37 cellular contexts compared by ENCODE assay signal in genomic region chr11:134702827-134703226, GRCh38.
"Had no signal": no experiment of that assay in that cellular context is flagged by ENCODE, and none has a peak within 500 bp of the region (broad histone marks: within the 10 kb centered on the region; RNA-seq: fewer than 3 reads in every experiment).

No MANE protein-coding gene starts in this region.

- H3K9me3 Mint-ChIP-seq: activated CD4-positive, alpha-beta memory T cell treated with anti-CD3 and anti-CD28 coated beads, Interleukin-2, amount 10 ng/mL, durations not matched to agents 7 days and 5 days; activated CD4-positive, alpha-beta T cell treated with anti-CD3 and anti-CD28 coated beads, Interleukin-2, amount 10 ng/mL, durations not matched to agents 7 days and 5 days; activated naive CD4-positive, alpha-beta T cell treated with anti-CD3 and anti-CD28 coated beads for 36 hours; activated naive CD4-positive, alpha-beta T cell treated with anti-CD3 and anti-CD28 coated beads, Interleukin-2, amount 50 U/mL, for 72 hours; activated naive CD8-positive, alpha-beta T cell treated with anti-CD3 and anti-CD28 coated beads for 36 hours; activated T-cell treated with anti-CD3 and anti-CD28 coated beads, Interleukin-2, amount 50 U/mL, for 24 hours; activated T-cell treated with anti-CD3 and anti-CD28 coated beads, Interleukin-2, amount 50 U/mL, for 72 hours; activated T-helper 1 cell treated with anti-CD3 and anti-CD28 coated beads, Interleukin-12 subunit alpha, Interleukin-12 subunit beta, Interleukin-2, Interleukin-4 antibody, amounts not matched to agents 30 ng/mL and 10 ng/mL and 1 ng/mL, durations not matched to agents 14 hours and 24 hours and 36 hours; activated T-helper 17 cell treated with anti-CD3 and anti-CD28 coated beads, Interleukin-2, amount 50 U/mL, for 72 hours; T-helper 1 cell treated with Interleukin-12 subunit alpha and Interleukin-12 subunit beta and Interleukin-4 antibody, amounts not matched to agents 30 μg/mL and 1 μg/mL, for 36 hours; T-helper 2 cell treated with Interferon-gamma antibody and Interleukin-4, amounts not matched to agents 5 μg/mL and 100 μg/mL, for 36 hours had no signal

- H3K27ac ChIP-seq: adrenal gland, body of pancreas, brain microvascular endothelial cell, breast epithelium, WERI-Rb-1 had no signal

- DNase-seq: activated CD4-positive, alpha-beta memory T cell treated with anti-CD3 and anti-CD28 coated beads, Interleukin-2, amount 10 ng/mL, durations not matched to agents 7 days and 5 days; activated CD4-positive, alpha-beta T cell treated with anti-CD3 and anti-CD28 coated beads for 1 hour; activated CD4-positive, alpha-beta T cell treated with anti-CD3 and anti-CD28 coated beads for 36 hours; activated CD4-positive, alpha-beta T cell treated with anti-CD3 and anti-CD28 coated beads for 48 hours; activated CD4-positive, alpha-beta T cell treated with anti-CD3 and anti-CD28 coated beads, Interleukin-2, amount 10 ng/mL, durations not matched to agents 7 days and 5 days; activated CD4-positive, alpha-beta T cell treated with anti-CD3 and anti-CD28 coated beads, Interleukin-2, amount 50 U/mL, for 48 hours; activated CD4-positive, CD25-positive, alpha-beta regulatory T cell; activated CD8-positive, alpha-beta memory T cell treated with anti-CD3 and anti-CD28 coated beads for 24 hours; activated CD8-positive, alpha-beta memory T cell treated with anti-CD3 and anti-CD28 coated beads, Interleukin-2, amount 10 ng/mL, durations not matched to agents 7 days and 5 days; activated CD8-positive, alpha-beta memory T cell treated with anti-CD3 and anti-CD28 coated beads, Interleukin-2, amount 50 U/mL, for 48 hours; activated CD8-positive, alpha-beta T cell treated with anti-CD3 and anti-CD28 coated beads, Interleukin-2, amount 10 ng/mL, durations not matched to agents 7 days and 5 days; activated effector memory CD4-positive, alpha-beta T cell treated with anti-CD3 and anti-CD28 coated beads, Interleukin-2, amount 50 U/mL, for 16 hours; activated gamma-delta T cell treated with Interleukin-2 at 50 U/mL for 16 hours; activated naive CD4-positive, alpha-beta T cell; activated naive CD4-positive, alpha-beta T cell treated with anti-CD3 and anti-CD28 coated beads for 36 hours; activated naive CD4-positive, alpha-beta T cell treated with anti-CD3 and anti-CD28 coated beads, Interleukin-2, amount 50 U/mL, for 16 hours; activated naive CD8-positive, alpha-beta T cell treated with anti-CD3 and anti-CD28 coated beads for 36 hours; activated T-cell treated with anti-CD3 and anti-CD28 coated beads, Interleukin-2, amount 50 U/mL, for 24 hours; activated T-cell treated with anti-CD3 and anti-CD28 coated beads, Interleukin-2, amount 50 U/mL, for 72 hours; adrenal gland; amniotic stem cell; aorta; body of pancreas; brain microvascular endothelial cell; central memory CD4-positive, alpha-beta T cell; SW 1271; T-helper 1 cell; T-helper 2 cell; T-helper 9 cell; WERI-Rb-1 had no signal

- H3K9me3 ChIP-seq: adrenal gland, body of pancreas, breast epithelium had no signal

- H3K27ac Mint-ChIP-seq: activated CD4-positive, alpha-beta memory T cell treated with anti-CD3 and anti-CD28 coated beads, Interleukin-2, amount 10 ng/mL, durations not matched to agents 7 days and 5 days; activated CD4-positive, alpha-beta T cell treated with anti-CD3 and anti-CD28 coated beads for 36 hours; activated CD4-positive, alpha-beta T cell treated with anti-CD3 and anti-CD28 coated beads, Interleukin-2, amount 10 ng/mL, durations not matched to agents 7 days and 5 days; activated CD8-positive, alpha-beta memory T cell treated with anti-CD3 and anti-CD28 coated beads, Interleukin-2, amount 10 ng/mL, durations not matched to agents 7 days and 5 days; activated CD8-positive, alpha-beta T cell treated with anti-CD3 and anti-CD28 coated beads, Interleukin-2, amount 10 ng/mL, durations not matched to agents 7 days and 5 days; activated naive CD4-positive, alpha-beta T cell treated with anti-CD3 and anti-CD28 coated beads for 36 hours; activated naive CD4-positive, alpha-beta T cell treated with anti-CD3 and anti-CD28 coated beads, Interleukin-2, amount 50 U/mL, for 72 hours; activated naive CD8-positive, alpha-beta T cell treated with anti-CD3 and anti-CD28 coated beads for 36 hours; activated T-cell treated with anti-CD3 and anti-CD28 coated beads, Interleukin-2, amount 50 U/mL, for 24 hours; activated T-cell treated with anti-CD3 and anti-CD28 coated beads, Interleukin-2, amount 50 U/mL, for 72 hours; activated T-helper 1 cell treated with anti-CD3 and anti-CD28 coated beads, Interleukin-12 subunit alpha, Interleukin-12 subunit beta, Interleukin-2, Interleukin-4 antibody, amounts not matched to agents 30 ng/mL and 10 ng/mL and 1 ng/mL, durations not matched to agents 14 hours and 24 hours and 36 hours; activated T-helper 17 cell treated with anti-CD3 and anti-CD28 coated beads, Interleukin-2, amount 50 U/mL, for 72 hours; T-helper 1 cell treated with Interleukin-12 subunit alpha and Interleukin-12 subunit beta and Interleukin-4 antibody, amounts not matched to agents 30 μg/mL and 1 μg/mL, for 36 hours; T-helper 2 cell treated with Interferon-gamma antibody and Interleukin-4, amounts not matched to agents 5 μg/mL and 100 μg/mL, for 36 hours; WTC11 had no signal

- H3K36me3 Mint-ChIP-seq: activated CD8-positive, alpha-beta memory T cell treated with anti-CD3 and anti-CD28 coated beads, Interleukin-2, amount 10 ng/mL, durations not matched to agents 7 days and 5 days; activated naive CD4-positive, alpha-beta T cell treated with anti-CD3 and anti-CD28 coated beads, Interleukin-2, amount 50 U/mL, for 72 hours; activated naive CD8-positive, alpha-beta T cell treated with anti-CD3 and anti-CD28 coated beads for 36 hours; WTC11 had no signal

- H3K4me3 ChIP-seq: adrenal gland, body of pancreas, breast epithelium had no signal

- H3K27me3 ChIP-seq: adrenal gland, body of pancreas, brain microvascular endothelial cell had no signal

- H3K4me1 Mint-ChIP-seq: activated CD4-positive, alpha-beta memory T cell treated with anti-CD3 and anti-CD28 coated beads, Interleukin-2, amount 10 ng/mL, durations not matched to agents 7 days and 5 days; activated CD4-positive, alpha-beta T cell treated with anti-CD3 and anti-CD28 coated beads for 36 hours; activated CD4-positive, alpha-beta T cell treated with anti-CD3 and anti-CD28 coated beads, Interleukin-2, amount 10 ng/mL, durations not matched to agents 7 days and 5 days; activated CD8-positive, alpha-beta memory T cell treated with anti-CD3 and anti-CD28 coated beads, Interleukin-2, amount 10 ng/mL, durations not matched to agents 7 days and 5 days; activated naive CD8-positive, alpha-beta T cell treated with anti-CD3 and anti-CD28 coated beads for 36 hours; activated T-helper 17 cell treated with anti-CD3 and anti-CD28 coated beads, Interleukin-2, amount 50 U/mL, for 72 hours had no signal

- H3K4me3 Mint-ChIP-seq: activated CD4-positive, alpha-beta memory T cell treated with anti-CD3 and anti-CD28 coated beads, Interleukin-2, amount 10 ng/mL, durations not matched to agents 7 days and 5 days; activated CD4-positive, alpha-beta T cell treated with anti-CD3 and anti-CD28 coated beads for 36 hours; activated CD4-positive, alpha-beta T cell treated with anti-CD3 and anti-CD28 coated beads, Interleukin-2, amount 10 ng/mL, durations not matched to agents 7 days and 5 days; activated CD8-positive, alpha-beta memory T cell treated with anti-CD3 and anti-CD28 coated beads, Interleukin-2, amount 10 ng/mL, durations not matched to agents 7 days and 5 days; activated CD8-positive, alpha-beta T cell treated with anti-CD3 and anti-CD28 coated beads, Interleukin-2, amount 10 ng/mL, durations not matched to agents 7 days and 5 days; activated naive CD4-positive, alpha-beta T cell treated with anti-CD3 and anti-CD28 coated beads for 36 hours; activated naive CD8-positive, alpha-beta T cell treated with anti-CD3 and anti-CD28 coated beads for 36 hours; activated T-cell treated with anti-CD3 and anti-CD28 coated beads, Interleukin-2, amount 50 U/mL, for 24 hours; activated T-cell treated with anti-CD3 and anti-CD28 coated beads, Interleukin-2, amount 50 U/mL, for 72 hours; activated T-helper 1 cell treated with anti-CD3 and anti-CD28 coated beads, Interleukin-12 subunit alpha, Interleukin-12 subunit beta, Interleukin-2, Interleukin-4 antibody, amounts not matched to agents 30 ng/mL and 10 ng/mL and 1 ng/mL, durations not matched to agents 14 hours and 24 hours and 36 hours; activated T-helper 17 cell treated with anti-CD3 and anti-CD28 coated beads, Interleukin-2, amount 50 U/mL, for 72 hours; T-helper 1 cell treated with Interleukin-12 subunit alpha and Interleukin-12 subunit beta and Interleukin-4 antibody, amounts not matched to agents 30 μg/mL and 1 μg/mL, for 36 hours; T-helper 2 cell treated with Interferon-gamma antibody and Interleukin-4, amounts not matched to agents 5 μg/mL and 100 μg/mL, for 36 hours; WTC11 had no signal

- H3K36me3 ChIP-seq: adrenal gland, brain microvascular endothelial cell, breast epithelium, WERI-Rb-1 had no signal

- H3K4me1 ChIP-seq: adrenal gland, body of pancreas, breast epithelium had no signal
